Comparison of ENCODE assay signal across 8 cellular contexts in genomic region chr10:5003127-5004073, GRCh38. TPM values are rescaled to one million over a fixed set of nuclear protein-coding genes. Genes with fewer than 3 reads are reported as not detected.
DNase-seq lines count a peak whose midpoint lies in the region; ATAC-seq, FAIRE-seq and TF ChIP-seq lines count a peak whose summit lies in the region.
"Not testable (repeated sequence)": the region's sequence is repeated elsewhere in the genome, so short reads cannot be mapped to it uniquely, and the experiment has no call there.

AKR1C2 (minus strand) TSS chr10:5003857; CDS start chr10:5003835, 22 bp downstream.

- not testable (repeated sequence) for H3K36me3 ChIP-seq in H1 (ENCODE audit: control insufficient read depth in 2 of 4, insufficient read depth in 4 of 4, low read length in 3 of 4); gastroesophageal sphincter; liver (ENCODE audit: control insufficient read depth in 4 of 4, insufficient read depth in 3 of 4, low read depth in 1 of 4, low read length in 3 of 4)

- not testable (repeated sequence) for H3K14ac ChIP-seq in H1 (ENCODE audit: insufficient read length)

- not testable (repeated sequence) for H2BK5ac ChIP-seq in H1 (ENCODE audit: low read depth, low read length)

- TF ChIP-seq EP300 in H1 (IDR thresholded peaks at IDR 0.05; ENCODE audit: borderline replicate concordance in 1 of 2, low read depth in 2 of 2, low read length in 2 of 2); gastroesophageal sphincter (IDR thresholded peaks at IDR 0.05): not testable (repeated sequence)

- not testable (repeated sequence) for H4K5ac ChIP-seq in H1 (ENCODE audit: insufficient read length, low read depth, low read length)

- H3K4me3 ChIP-seq in AG04450 (ENCODE audit: low read depth, low read length) (peak within 1 kb of the TSS; percentile 51), gastroesophageal sphincter (peak within 1 kb of the TSS; percentile 36 to 47), liver (ENCODE audit: low read depth in 1 of 3, low read length in 3 of 3) (peak within 1 kb of the TSS; percentile 11 to 74 (median 58))
- H3K4me3 ChIP-seq in H1 (ENCODE audit: extremely low read depth in 1 of 4, insufficient read depth in 2 of 4, low read depth in 3 of 4, low read length in 4 of 4), result not testable (repeated sequence)

- H3K4ac ChIP-seq in H1 (replicated peaks; ENCODE audit: insufficient read length, low read depth, low read length), result not testable (repeated sequence)

- not testable (repeated sequence) for H3K27ac Mint-ChIP-seq in WTC11

- not testable (repeated sequence) for H3K9me3 Mint-ChIP-seq in WTC11

- H3K79me1 ChIP-seq in H1 (ENCODE audit: low read depth, low read length), result not testable (repeated sequence)

- not testable (repeated sequence) for H2BK15ac ChIP-seq in H1 (ENCODE audit: low read length)

- POLR2A ChIA-PET in AG04450 (lab: Yijun Ruan, JAX); WTC11 (lab: Charles Lee); H1 (lab: Charles Lee; ENCODE audit: partially characterized antibody): not testable (repeated sequence)

- not testable (repeated sequence) for H2AK5ac ChIP-seq in H1 (ENCODE audit: low read depth, low read length)

- H3K4me1 ChIP-seq in H1 (replicated peaks in 1 of 4; ENCODE audit: control insufficient read depth in 3 of 4, insufficient read depth in 4 of 4, low read length in 3 of 4); gastroesophageal sphincter: not testable (repeated sequence)
- peaks cover 2 to 19% (median 8%) of the 10 kb centered on the region in 4 donors for H3K4me1 ChIP-seq in liver (ENCODE audit: control insufficient read depth in 4 of 4, insufficient read depth in 4 of 4, low read length in 3 of 4)

- H4K8ac ChIP-seq in H1 (ENCODE audit: extremely low read depth, insufficient read depth, low read length), result not testable (repeated sequence)

- CTCF ChIA-PET in AG04450 (lab: Charles Lee), result interaction anchor here (0.6 to 0.7 kb wide), 4 partner anchors 85 to 424 kb away, joined by 3 to 4 read pairs (median 3); no protein-coding TSS in a partner anchor
- CTCF ChIA-PET in WTC11 (lab: Charles Lee), result not testable (repeated sequence)
- CTCF ChIA-PET in H1 (lab: Charles Lee; ENCODE audit: partially characterized antibody), result interaction anchor here (2.3 kb wide), 1 partner anchor 21 kb away, joined by 11 read pairs; no protein-coding TSS in a partner anchor

- not testable (repeated sequence) for TF ChIP-seq POLR2A in H1 (IDR thresholded peaks at IDR 0.05; ENCODE audit: control extremely low read depth in 1 of 2, low read depth in 2 of 2, low read length in 2 of 2)
- peak in 1 of 2 donors; percentile 8 for TF ChIP-seq POLR2A in gastroesophageal sphincter (IDR thresholded peaks at IDR 0.05)

- H3K18ac ChIP-seq in H1 (ENCODE audit: extremely low read depth, low read length), result not testable (repeated sequence)

- H3K4me3 Mint-ChIP-seq in WTC11, result not testable (repeated sequence)

- H3K9ac ChIP-seq in H1 (replicated peaks in 1 of 4; ENCODE audit: extremely low read depth in 1 of 4, low read depth in 3 of 4, low read length in 3 of 4), result not testable (repeated sequence)
- H3K9ac ChIP-seq in liver (ENCODE audit: low read depth in 1 of 2, low read length in 2 of 2), result peak within 1 kb of the TSS in 1 of 2 donors; percentile 68

- peak; percentile 98 for FAIRE-seq in H1 (lab: Jason Lieb, UNC)

- not testable (repeated sequence) for H2BK12ac ChIP-seq in H1 (ENCODE audit: low read depth, low read length)

- H3K4me2 ChIP-seq in H1 (ENCODE audit: insufficient read depth in 1 of 2, low read depth in 2 of 2, low read length in 2 of 2), result not testable (repeated sequence)

- not testable (repeated sequence) for H3K27me3 Mint-ChIP-seq in WTC11 (ENCODE audit: low read depth)

- not testable (repeated sequence) for H3K56ac ChIP-seq in H1 (replicated peaks; ENCODE audit: insufficient read length, low read depth, low read length)

- H2AFZ ChIP-seq in H1 (ENCODE audit: low read length), result not testable (repeated sequence)

- ATAC-seq in WTC11 (peak; percentile 100), gastroesophageal sphincter (peak; percentile 98)

- not testable (repeated sequence) for DNase-seq in AG04450 (ENCODE audit: low read depth, low spot score); WTC11 (ENCODE audit: low spot score); H1 (ENCODE audit: low read depth in 1 of 2, low spot score in 2 of 2); occipital lobe (lab: John Stamatoyannopoulos, UW)
- DNase-seq in MV-4-11 (lab: John Stamatoyannopoulos, UW), result peak; percentile 29

- H3K4me1 Mint-ChIP-seq in WTC11, result not testable (repeated sequence)

- H2BK120ac ChIP-seq in H1 (replicated peaks; ENCODE audit: low read depth, low read length), result not testable (repeated sequence)

- not testable (repeated sequence) for TF ChIP-seq CTCF in AG04450 (IDR thresholded peaks at IDR 0.05; ENCODE audit: low read depth, low read length); WTC11 (IDR thresholded peaks at IDR 0.05); H1 (IDR thresholded peaks at IDR 0.05; ENCODE audit: control extremely low read depth in 1 of 3, insufficient read depth in 1 of 3, low read depth in 1 of 3, low read length in 3 of 3); gastroesophageal sphincter (IDR thresholded peaks at IDR 0.05); liver (IDR thresholded peaks at IDR 0.05; ENCODE audit: low read depth, low read length, missing input control); subcutaneous adipose tissue (IDR thresholded peaks at IDR 0.05; ENCODE audit: low read depth)

- H3K23me2 ChIP-seq in H1 (ENCODE audit: low read depth, low read length), result not testable (repeated sequence)

- TF ChIP-seq RAD21 in H1 (IDR thresholded peaks at IDR 0.05 in 1 of 2, conservative IDR thresholded peaks at IDR 0.05 in 1 of 2; ENCODE audit: low read depth in 2 of 2, low read length in 2 of 2); liver (IDR thresholded peaks at IDR 0.05): not testable (repeated sequence)

- not testable (repeated sequence) for H3K9me3 ChIP-seq in AG04450 (ENCODE audit: control insufficient read depth, insufficient read depth, low read length); H1 (ENCODE audit: insufficient read depth in 2 of 2, low read depth in 1 of 2, low read length in 1 of 2); gastroesophageal sphincter; liver (ENCODE audit: control insufficient read depth in 4 of 4, low read length in 3 of 4)

- H3K36me3 Mint-ChIP-seq in WTC11, result not testable (repeated sequence)

- H3K79me2 ChIP-seq in H1 (ENCODE audit: control insufficient read depth in 1 of 2, insufficient read depth in 2 of 2, low read length in 2 of 2), result not testable (repeated sequence)

- not testable (repeated sequence) for H3K27me3 ChIP-seq in AG04450 (ENCODE audit: control insufficient read depth, insufficient read depth, low read length); H1 (replicated peaks in 1 of 4; ENCODE audit: control insufficient read depth in 3 of 4, extremely low read depth in 1 of 4, insufficient read depth in 3 of 4, low read length in 3 of 4); gastroesophageal sphincter; liver (ENCODE audit: control insufficient read depth in 4 of 4, insufficient read depth in 4 of 4, low read length in 3 of 4)

- H3K23ac ChIP-seq in H1 (ENCODE audit: insufficient read length), result not testable (repeated sequence)

- not testable (repeated sequence) for H3K27ac ChIP-seq in AG04450 (ENCODE audit: low read depth, low read length); H1 (ENCODE audit: low read depth, low read length); liver (ENCODE audit: low read depth in 1 of 2, low read length in 2 of 2)
- H3K27ac ChIP-seq in gastroesophageal sphincter, result peak within 1 kb of the TSS in 1 of 4 donors; percentile 60

- H4K91ac ChIP-seq in H1 (replicated peaks; ENCODE audit: insufficient read length, low read length), result not testable (repeated sequence)

- 78% methylated on average over 9 of the region's 10 CpGs; no CpG with 5 or more reads in 1 of the 2 experiments for WGBS in H1 (ENCODE audit: extremely low coverage in 1 of 2, insufficient coverage in 1 of 2, insufficient read length in 1 of 2, insufficient replicate concordance in 2 of 2, low coverage in 1 of 2, low lambda C conversion rate in 2 of 2, missing lambda C conversion rate in 1 of 2), 2 experiments
- 18% methylated on average over 3 of the region's 10 CpGs; no CpG with 5 or more reads in 1 of the 2 donors for WGBS in gastroesophageal sphincter (ENCODE audit: low coverage in 1 of 2), 2 donors
- WGBS in liver, result 27% methylated on average over 8 of the region's 10 CpGs

- not testable (repeated sequence) for H2BK20ac ChIP-seq in H1 (ENCODE audit: low read length)

- not testable (repeated sequence) for H4K20me1 ChIP-seq in H1 (replicated peaks in 1 of 2; ENCODE audit: control insufficient read depth in 1 of 2, insufficient read depth in 2 of 2, low read length in 2 of 2)

RNA-seq across cellular contexts. Expression of gene AKR1C2, which starts in this region (rescaled TPM):
- polyA plus RNA-seq in AG04450 (2011; rRNA removed) (8.2 and 16.3 TPM in 2 replicates), H1 (2011; rRNA removed) (0.50 and 0.77 TPM in 2 replicates), liver (100 to 1,000 TPM; 195 to 699 TPM)
- 4.1 and 4.9 TPM in 2 replicates for polyA minus RNA-seq in AG04450 (2011; rRNA and poly(A)+ RNA removed)
- total RNA-seq in WTC11 (2021) (1.1 to 1.3 TPM (median 1.2 TPM) in 3 replicates), gastroesophageal sphincter (10 to 100 TPM; 13.5 to 48.3 (median 17.7) TPM), liver (100 to 1,000 TPM in 1 of 2 donors, 10 to 100 TPM in 1; 63.8 to 129 TPM), occipital lobe (22.6 TPM), subcutaneous adipose tissue (100 to 1,000 TPM; 281 to 306 (median 295) TPM)
- 1.0 and 1.2 TPM in 2 replicates for total RNA-seq in H1 (2021; fragmentation: NEBNext Ultra II Directional; extraction: Animal tissue kit (Norgen Biotek cat#: 25700))
- 0.61 TPM for polyA plus RNA-seq in H1 (2011; cell fraction: cytosol; rRNA removed)
- 1.0 TPM for polyA plus RNA-seq in H1 (2011; cell fraction: nucleus; rRNA removed)
- 0.47 to 1.3 TPM (median 0.90 TPM) in 4 replicates for polyA plus RNA-seq in H1 (2012, experiment 1 of 2)
- 0.50 TPM for polyA plus RNA-seq in H1 (2012, experiment 2 of 2)
- 0.99 TPM for polyA plus RNA-seq in H1 (2013, experiment 1 of 2)
- polyA plus RNA-seq in H1 (2013, experiment 2 of 2), result 0.83 TPM
- 0.44 TPM in 1 of 2 replicates, not detected in the other for polyA minus RNA-seq in H1 (2011; rRNA and poly(A)+ RNA removed)
- polyA minus RNA-seq in H1 (2011; cell fraction: cytosol; rRNA and poly(A)+ RNA removed), result not detected
- polyA minus RNA-seq in H1 (2011; cell fraction: nucleus; rRNA and poly(A)+ RNA removed), result 0.60 TPM

Comparison
In these comparisons a context has a peak if more than half of its experiments do, and no peak if none do; other contexts are left out.
1. RNA of gene AKR1C2 (polyA plus RNA-seq): 195 to 699 TPM in liver; 8.2 to 16.3 TPM in AG04450 and 0.47 to 1.3 TPM in H1; every median in the first group is over 10 times any median in the second.